Comparison of ENCODE assay signal across 8 cellular contexts in the genomic region with DNA sequence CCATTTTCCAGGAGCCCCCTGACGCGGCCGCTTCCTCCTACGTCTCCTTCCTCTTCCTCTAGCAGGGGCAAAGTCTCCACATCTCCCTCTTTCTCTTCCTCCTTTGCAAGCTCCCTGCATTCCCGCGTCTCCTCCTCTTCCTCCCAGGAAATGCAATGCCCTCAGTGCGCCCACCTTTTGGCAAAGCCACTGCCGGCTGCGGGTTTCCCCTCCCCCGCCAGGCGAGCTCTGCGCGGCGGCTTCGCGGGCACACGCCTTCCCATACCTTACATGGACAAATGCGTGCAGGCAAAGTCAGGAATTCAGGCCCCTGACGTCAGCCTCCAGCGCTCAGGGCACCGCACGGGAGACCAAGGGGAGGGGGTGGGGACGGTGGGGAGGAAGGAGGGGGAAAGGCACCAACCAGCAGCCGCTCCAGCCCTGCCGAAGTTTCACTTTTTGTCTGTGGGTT. TPM values are rescaled to one million over a fixed set of nuclear protein-coding genes. Genes with fewer than 3 reads are reported as not detected.
DNase-seq lines count a peak whose midpoint lies in the region; ATAC-seq and TF ChIP-seq lines count a peak whose summit lies in the region.

No MANE protein-coding gene starts in this region.

- no peaks in the 10 kb centered on the region for H3K9me3 ChIP-seq in fibroblast of lung (ENCODE audit: control insufficient read depth, insufficient read depth, low read depth, low read length)
- no peaks in the 10 kb centered on the region for H3K9me3 ChIP-seq in muscle layer of duodenum (ENCODE audit: control insufficient read depth in 1 of 2, low read length in 2 of 2)
- H3K9me3 ChIP-seq in thymus (ENCODE audit: control insufficient read depth): no peaks in the 10 kb centered on the region

- peak overlapping the region; percentile 82 for H3K4me3 Mint-ChIP-seq in activated CD8-positive, alpha-beta memory T cell treated with anti-CD3 and anti-CD28 coated beads, Interleukin-2, amount 10 ng/mL, durations not matched to agents 7 days and 5 days

- H3K4me2 ChIP-seq in fibroblast of lung (ENCODE audit: extremely low read depth, insufficient read depth, low read length): peak overlapping the region; percentile 80

- no peaks in the 10 kb centered on the region for H3K9me3 Mint-ChIP-seq in activated CD8-positive, alpha-beta memory T cell treated with anti-CD3 and anti-CD28 coated beads, Interleukin-2, amount 10 ng/mL, durations not matched to agents 7 days and 5 days (ENCODE audit: low read depth)

- H2AFZ ChIP-seq in fibroblast of lung (ENCODE audit: low read length): no peak overlapping the region

- H3K4me1 Mint-ChIP-seq in activated CD8-positive, alpha-beta memory T cell treated with anti-CD3 and anti-CD28 coated beads, Interleukin-2, amount 10 ng/mL, durations not matched to agents 7 days and 5 days: peaks cover 43% of the 10 kb centered on the region

- DNase-seq in activated CD8-positive, alpha-beta memory T cell treated with anti-CD3 and anti-CD28 coated beads, Interleukin-2, amount 10 ng/mL, durations not matched to agents 7 days and 5 days: no peak
- DNase-seq in activated CD8-positive, alpha-beta memory T cell treated with anti-CD3 and anti-CD28 coated beads for 24 hours: no peak
- DNase-seq in NCI-H748 treated with DMSO at 0.1 percent for 48 hours (lab: John Stamatoyannopoulos, UW): peak; percentile 1
- peak; percentile 13 for DNase-seq in activated T-helper 1 cell treated with Interleukin-2 at 50 U/mL for 16 hours (ENCODE audit: low read depth)
- DNase-seq in fibroblast of lung (ENCODE audit: low read depth in 2 of 2): peak; percentile 95 to 96

- no peak for TF ChIP-seq CTCF in fibroblast of lung (conservative IDR thresholded peaks at IDR 0.05 in 1 of 2, IDR thresholded peaks at IDR 0.05 in 1 of 2; ENCODE audit: low read depth in 1 of 2, low read length in 2 of 2)

- H3K27ac Mint-ChIP-seq in activated CD8-positive, alpha-beta memory T cell treated with anti-CD3 and anti-CD28 coated beads, Interleukin-2, amount 10 ng/mL, durations not matched to agents 7 days and 5 days: peak overlapping the region; percentile 62

- H3K27me3 ChIP-seq in fibroblast of lung (ENCODE audit: control insufficient read depth, insufficient read depth, low read length) (no peaks in the 10 kb centered on the region), muscle layer of duodenum (ENCODE audit: low read depth, low read length) (no peaks in the 10 kb centered on the region), thymus (ENCODE audit: control insufficient read depth, insufficient read depth) (no peaks in the 10 kb centered on the region)

- peak overlapping the region; percentile 93 for H3K9ac ChIP-seq in fibroblast of lung (ENCODE audit: insufficient read depth, low read length)

- 1% methylated on average over 25 of the region's 25 CpGs for WGBS in thymus

- H3K27ac ChIP-seq in fibroblast of lung (ENCODE audit: insufficient read depth, low read length) (peak overlapping the region; percentile 97), muscle layer of duodenum (ENCODE audit: low read length) (peak overlapping the region; percentile 98), thymus (ENCODE audit: low read depth) (peak overlapping the region; percentile 96)

- H3K4me1 ChIP-seq in fibroblast of lung (ENCODE audit: control insufficient read depth, extremely low read depth, insufficient read depth, low read length): peaks cover 14% of the 10 kb centered on the region
- peaks cover 12 to 22% of the 10 kb centered on the region in 2 donors for H3K4me1 ChIP-seq in muscle layer of duodenum (ENCODE audit: control insufficient read depth in 1 of 2, insufficient read depth in 2 of 2, low read length in 2 of 2)
- peaks cover 34% of the 10 kb centered on the region for H3K4me1 ChIP-seq in thymus (ENCODE audit: control insufficient read depth, insufficient read depth, low read length)

- no peaks in the 10 kb centered on the region for H4K20me1 ChIP-seq in fibroblast of lung (ENCODE audit: control insufficient read depth, extremely low read depth, insufficient read depth, low read length)

- CTCF ChIA-PET in activated CD8-positive, alpha-beta memory T cell treated with anti-CD3 and anti-CD28 coated beads, Interleukin-2, amount 10 ng/mL, durations not matched to agents 7 days and 5 days (lab: Charles Lee): interaction anchor here (0.9 to 6.4 kb wide), 5 partner anchors 11 to 415 kb away, joined by 3 to 57 read pairs (median 4); no protein-coding TSS in a partner anchor

- H3K27me3 Mint-ChIP-seq in activated CD8-positive, alpha-beta memory T cell treated with anti-CD3 and anti-CD28 coated beads, Interleukin-2, amount 10 ng/mL, durations not matched to agents 7 days and 5 days: no peaks in the 10 kb centered on the region

- no peaks in the 10 kb centered on the region for H3K36me3 ChIP-seq in fibroblast of lung (ENCODE audit: control insufficient read depth, insufficient read depth, low read length)
- H3K36me3 ChIP-seq in muscle layer of duodenum (ENCODE audit: control insufficient read depth in 1 of 2, insufficient read depth in 2 of 2, low read length in 2 of 2): no peaks in the 10 kb centered on the region
- no peaks in the 10 kb centered on the region for H3K36me3 ChIP-seq in thymus (ENCODE audit: control insufficient read depth, insufficient read depth)

- peak; percentile 17 for ATAC-seq in activated CD8-positive, alpha-beta memory T cell treated with anti-CD3 and anti-CD28 coated beads, Interleukin-2, amount 10 ng/mL, durations not matched to agents 7 days and 5 days
- ATAC-seq in HG03175 (IDR thresholded peaks at IDR 0.05; ENCODE audit: unreplicated experiment): peak; percentile 15

- peaks cover 12% of the 10 kb centered on the region for H3K36me3 Mint-ChIP-seq in activated CD8-positive, alpha-beta memory T cell treated with anti-CD3 and anti-CD28 coated beads, Interleukin-2, amount 10 ng/mL, durations not matched to agents 7 days and 5 days

- H3K79me2 ChIP-seq in fibroblast of lung (ENCODE audit: control insufficient read depth, insufficient read depth, low read length): peaks cover 42% of the 10 kb centered on the region

- H3K4me3 ChIP-seq in fibroblast of lung (replicated peaks in 1 of 4; ENCODE audit: control extremely low read depth in 1 of 4, insufficient read depth in 1 of 4, low read depth in 3 of 4, low read length in 4 of 4) (peak overlapping the region; percentile 37 to 91 (median 66)), muscle layer of duodenum (ENCODE audit: low read depth in 1 of 2, low read length in 2 of 2) (peak overlapping the region; percentile 82 to 87), thymus (ENCODE audit: low read length) (peak overlapping the region; percentile 91)

RNA-seq across cellular contexts. Expression of gene LPP, which starts 0.4 kb away (rescaled TPM):
- 10 to 100 TPM; 23.6 to 57.1 TPM for total RNA-seq in activated CD8-positive, alpha-beta memory T cell treated with anti-CD3 and anti-CD28 coated beads, Interleukin-2, amount 10 ng/mL, durations not matched to agents 7 days and 5 days
- total RNA-seq in fibroblast of lung: 69.0 and 89.6 TPM in 2 replicates
- polyA plus RNA-seq in fibroblast of lung (55.9 and 124 TPM in 2 replicates), thymus (6.5 TPM)
- polyA plus RNA-seq in fibroblast of lung (2012): 20.2 and 70.2 TPM in 2 replicates
- 1,083 and 1,760 TPM in 2 replicates for polyA minus RNA-seq in fibroblast of lung (ENCODE audit: low replicate concordance)

Comparison
In these comparisons a context has a peak if more than half of its experiments do, and no peak if none do; other contexts are left out.
1. DNase-seq: peak in NCI-H748 treated with DMSO at 0.1 percent for 48 hours (single experiment), activated T-helper 1 cell treated with Interleukin-2 at 50 U/mL for 16 hours (single experiment) and fibroblast of lung (2 of 2); none in activated CD8-positive, alpha-beta memory T cell treated with anti-CD3 and anti-CD28 coated beads, Interleukin-2, amount 10 ng/mL, durations not matched to agents 7 days and 5 days (single experiment) and activated CD8-positive, alpha-beta memory T cell treated with anti-CD3 and anti-CD28 coated beads for 24 hours (single experiment).
2. Peak in every context shown above with its lines, with median percentiles within 50 percentile points of each other: H3K27ac ChIP-seq and H3K4me3 ChIP-seq.